ENCODE assay signal across 1 cellular context in the genomic region with DNA sequence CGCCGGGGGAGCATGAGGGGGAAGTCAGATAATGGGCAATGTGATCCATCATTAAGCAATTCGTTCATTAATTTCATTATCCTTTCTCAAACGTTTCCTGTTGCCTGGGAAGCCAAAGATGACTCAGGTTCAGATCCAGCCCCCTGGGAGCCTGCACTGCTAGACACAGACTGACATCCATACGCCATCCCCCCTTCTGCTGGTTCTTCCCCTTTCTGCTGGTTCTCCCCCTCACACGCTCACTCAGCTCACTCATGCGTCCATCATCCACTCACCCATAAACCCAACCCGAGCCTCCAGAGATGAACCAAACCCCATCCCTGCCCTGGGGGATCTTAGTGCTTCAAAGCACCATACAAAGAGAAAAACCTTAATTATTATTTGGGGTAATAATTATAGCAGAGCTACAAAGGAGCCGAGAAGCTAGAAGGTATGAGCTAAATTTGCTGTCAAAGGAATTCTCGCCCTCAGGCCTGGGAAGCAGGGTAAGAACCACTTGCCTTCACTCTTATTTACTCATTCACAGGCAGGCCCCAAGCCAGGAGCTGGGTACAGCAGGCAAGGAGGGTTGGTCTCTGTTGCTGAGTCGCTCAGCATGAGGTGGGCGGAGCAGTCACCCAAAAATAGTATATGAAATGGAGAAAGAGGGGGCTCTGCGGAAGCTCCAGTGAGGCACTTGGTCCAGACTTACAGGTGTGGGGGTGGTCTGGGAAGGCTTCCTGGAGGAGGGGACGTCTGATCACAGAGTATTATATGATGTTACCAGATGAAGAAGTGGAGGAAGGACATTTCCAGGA.
A peak's percentile ranks its signal among the peaks of the same experiment; 100 is the strongest.
TF ChIP-seq lines count a peak whose summit lies in the region.

No MANE protein-coding gene starts in this region.

TF ChIP-seq in GM12878, 131 proteins besides CTCF, POLR2A, EP300 and RAD21 (continued from another document):
- TF ChIP-seq PBX3 (IDR thresholded peaks at IDR 0.05; ENCODE audit: insufficient replicate concordance, low read depth, low read length) (peak; percentile 59), ZNF687 (IDR thresholded peaks at IDR 0.05) (no peak), HDGF (IDR thresholded peaks at IDR 0.05) (peak; percentile 57; the same call in 1 of the 2 replicates), ETV6 (conservative IDR thresholded peaks at IDR 0.05 in 1 of 2, IDR thresholded peaks at IDR 0.05 in 1 of 2; ENCODE audit: borderline replicate concordance in 1 of 2, low read depth in 1 of 2) (no peak), USF1 (IDR thresholded peaks at IDR 0.05; ENCODE audit: borderline replicate concordance, extremely low read length, insufficient read depth, low read depth, low read length) (no peak), NBN (IDR thresholded peaks at IDR 0.05) (0 out of 2 replicates have a peak, but pooled peaks have one; percentile 27), PRDM15 (CRISPR knock-in tag; IDR thresholded peaks at IDR 0.05) (no peak), ZNF217 (IDR thresholded peaks at IDR 0.05) (no peak), RBBP5 (conservative IDR thresholded peaks at IDR 0.05) (no peak), NRF1 (conservative IDR thresholded peaks at IDR 0.05; ENCODE audit: low read depth, low read length) (no peak), CHD4 (IDR thresholded peaks at IDR 0.05) (no peak)
- TF ChIP-seq, protein P1, sequence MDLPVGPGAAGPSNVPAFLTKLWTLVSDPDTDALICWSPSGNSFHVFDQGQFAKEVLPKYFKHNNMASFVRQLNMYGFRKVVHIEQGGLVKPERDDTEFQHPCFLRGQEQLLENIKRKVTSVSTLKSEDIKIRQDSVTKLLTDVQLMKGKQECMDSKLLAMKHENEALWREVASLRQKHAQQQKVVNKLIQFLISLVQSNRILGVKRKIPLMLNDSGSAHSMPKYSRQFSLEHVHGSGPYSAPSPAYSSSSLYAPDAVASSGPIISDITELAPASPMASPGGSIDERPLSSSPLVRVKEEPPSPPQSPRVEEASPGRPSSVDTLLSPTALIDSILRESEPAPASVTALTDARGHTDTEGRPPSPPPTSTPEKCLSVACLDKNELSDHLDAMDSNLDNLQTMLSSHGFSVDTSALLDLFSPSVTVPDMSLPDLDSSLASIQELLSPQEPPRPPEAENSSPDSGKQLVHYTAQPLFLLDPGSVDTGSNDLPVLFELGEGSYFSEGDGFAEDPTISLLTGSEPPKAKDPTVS (IDR thresholded peaks at IDR 0.05; ENCODE audit: low read depth, low read length), result no peak
- TF ChIP-seq, protein P2, sequence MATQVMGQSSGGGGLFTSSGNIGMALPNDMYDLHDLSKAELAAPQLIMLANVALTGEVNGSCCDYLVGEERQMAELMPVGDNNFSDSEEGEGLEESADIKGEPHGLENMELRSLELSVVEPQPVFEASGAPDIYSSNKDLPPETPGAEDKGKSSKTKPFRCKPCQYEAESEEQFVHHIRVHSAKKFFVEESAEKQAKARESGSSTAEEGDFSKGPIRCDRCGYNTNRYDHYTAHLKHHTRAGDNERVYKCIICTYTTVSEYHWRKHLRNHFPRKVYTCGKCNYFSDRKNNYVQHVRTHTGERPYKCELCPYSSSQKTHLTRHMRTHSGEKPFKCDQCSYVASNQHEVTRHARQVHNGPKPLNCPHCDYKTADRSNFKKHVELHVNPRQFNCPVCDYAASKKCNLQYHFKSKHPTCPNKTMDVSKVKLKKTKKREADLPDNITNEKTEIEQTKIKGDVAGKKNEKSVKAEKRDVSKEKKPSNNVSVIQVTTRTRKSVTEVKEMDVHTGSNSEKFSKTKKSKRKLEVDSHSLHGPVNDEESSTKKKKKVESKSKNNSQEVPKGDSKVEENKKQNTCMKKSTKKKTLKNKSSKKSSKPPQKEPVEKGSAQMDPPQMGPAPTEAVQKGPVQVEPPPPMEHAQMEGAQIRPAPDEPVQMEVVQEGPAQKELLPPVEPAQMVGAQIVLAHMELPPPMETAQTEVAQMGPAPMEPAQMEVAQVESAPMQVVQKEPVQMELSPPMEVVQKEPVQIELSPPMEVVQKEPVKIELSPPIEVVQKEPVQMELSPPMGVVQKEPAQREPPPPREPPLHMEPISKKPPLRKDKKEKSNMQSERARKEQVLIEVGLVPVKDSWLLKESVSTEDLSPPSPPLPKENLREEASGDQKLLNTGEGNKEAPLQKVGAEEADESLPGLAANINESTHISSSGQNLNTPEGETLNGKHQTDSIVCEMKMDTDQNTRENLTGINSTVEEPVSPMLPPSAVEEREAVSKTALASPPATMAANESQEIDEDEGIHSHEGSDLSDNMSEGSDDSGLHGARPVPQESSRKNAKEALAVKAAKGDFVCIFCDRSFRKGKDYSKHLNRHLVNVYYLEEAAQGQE (IDR thresholded peaks at IDR 0.05; ENCODE audit: low read depth, low read length), result no peak
- TF ChIP-seq, protein P3, sequence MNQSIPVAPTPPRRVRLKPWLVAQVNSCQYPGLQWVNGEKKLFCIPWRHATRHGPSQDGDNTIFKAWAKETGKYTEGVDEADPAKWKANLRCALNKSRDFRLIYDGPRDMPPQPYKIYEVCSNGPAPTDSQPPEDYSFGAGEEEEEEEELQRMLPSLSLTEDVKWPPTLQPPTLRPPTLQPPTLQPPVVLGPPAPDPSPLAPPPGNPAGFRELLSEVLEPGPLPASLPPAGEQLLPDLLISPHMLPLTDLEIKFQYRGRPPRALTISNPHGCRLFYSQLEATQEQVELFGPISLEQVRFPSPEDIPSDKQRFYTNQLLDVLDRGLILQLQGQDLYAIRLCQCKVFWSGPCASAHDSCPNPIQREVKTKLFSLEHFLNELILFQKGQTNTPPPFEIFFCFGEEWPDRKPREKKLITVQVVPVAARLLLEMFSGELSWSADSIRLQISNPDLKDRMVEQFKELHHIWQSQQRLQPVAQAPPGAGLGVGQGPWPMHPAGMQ (IDR thresholded peaks at IDR 0.05; ENCODE audit: borderline replicate concordance), result no peak
